Comparison of ENCODE assay signal across 2 cellular contexts in the genomic region with DNA sequence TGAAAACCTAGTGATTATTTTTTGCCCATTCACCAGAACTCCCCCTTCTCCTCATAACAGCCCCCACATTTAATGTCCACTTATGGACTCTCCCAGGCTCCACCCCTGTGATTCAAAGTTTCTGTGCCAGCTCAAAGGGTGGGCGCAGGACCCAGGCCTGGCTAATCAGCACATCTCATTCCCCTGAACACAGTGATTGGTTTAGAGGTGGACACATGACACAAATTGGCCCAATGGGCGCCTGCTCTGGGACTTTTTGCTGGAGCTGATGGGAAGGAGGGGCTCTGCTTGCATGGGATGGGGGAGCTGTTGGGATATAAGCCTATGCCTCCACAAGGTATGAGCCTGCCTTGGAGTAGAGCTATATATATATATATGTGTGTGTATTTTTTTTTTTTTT.
TF ChIP-seq lines count a peak whose summit lies in the region.

No MANE protein-coding gene starts in this region.

TF ChIP-seq in HepG2, 621 proteins besides CTCF, POLR2A, EP300 and RAD21:
- TF ChIP-seq ZNF776 (CRISPR knock-in tag; IDR thresholded peaks at IDR 0.05), result no peak
- TF ChIP-seq NFYB (CRISPR knock-in tag; IDR thresholded peaks at IDR 0.05), result peak; percentile 49; the same call in 1 of the 2 replicates
- no peak for TF ChIP-seq IRX3 (CRISPR knock-in tag; IDR thresholded peaks at IDR 0.05; ENCODE audit: borderline replicate concordance, low read depth)
- no peak for TF ChIP-seq ZNF790 (CRISPR knock-in tag; IDR thresholded peaks at IDR 0.05; ENCODE audit: borderline replicate concordance)
- no peak for TF ChIP-seq SRY (CRISPR knock-in tag; IDR thresholded peaks at IDR 0.05)
- no peak for TF ChIP-seq PITX1 (CRISPR knock-in tag; IDR thresholded peaks at IDR 0.05)
- no peak for TF ChIP-seq KAT2B (IDR thresholded peaks at IDR 0.05; ENCODE audit: borderline replicate concordance, low read depth, low read length)

TF ChIP-seq in WTC11, 78 proteins besides CTCF, POLR2A, EP300 and RAD21:
- TF ChIP-seq, protein P1, sequence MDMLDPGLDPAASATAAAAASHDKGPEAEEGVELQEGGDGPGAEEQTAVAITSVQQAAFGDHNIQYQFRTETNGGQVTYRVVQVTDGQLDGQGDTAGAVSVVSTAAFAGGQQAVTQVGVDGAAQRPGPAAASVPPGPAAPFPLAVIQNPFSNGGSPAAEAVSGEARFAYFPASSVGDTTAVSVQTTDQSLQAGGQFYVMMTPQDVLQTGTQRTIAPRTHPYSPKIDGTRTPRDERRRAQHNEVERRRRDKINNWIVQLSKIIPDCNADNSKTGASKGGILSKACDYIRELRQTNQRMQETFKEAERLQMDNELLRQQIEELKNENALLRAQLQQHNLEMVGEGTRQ (CRISPR knock-in tag; IDR thresholded peaks at IDR 0.05), result peak; percentile 54; the same call in 1 of the 2 replicates
- TF ChIP-seq KAT7 (CRISPR knock-in tag; IDR thresholded peaks at IDR 0.05; ENCODE audit: borderline replicate concordance), result no peak
- TF ChIP-seq, protein P2, sequence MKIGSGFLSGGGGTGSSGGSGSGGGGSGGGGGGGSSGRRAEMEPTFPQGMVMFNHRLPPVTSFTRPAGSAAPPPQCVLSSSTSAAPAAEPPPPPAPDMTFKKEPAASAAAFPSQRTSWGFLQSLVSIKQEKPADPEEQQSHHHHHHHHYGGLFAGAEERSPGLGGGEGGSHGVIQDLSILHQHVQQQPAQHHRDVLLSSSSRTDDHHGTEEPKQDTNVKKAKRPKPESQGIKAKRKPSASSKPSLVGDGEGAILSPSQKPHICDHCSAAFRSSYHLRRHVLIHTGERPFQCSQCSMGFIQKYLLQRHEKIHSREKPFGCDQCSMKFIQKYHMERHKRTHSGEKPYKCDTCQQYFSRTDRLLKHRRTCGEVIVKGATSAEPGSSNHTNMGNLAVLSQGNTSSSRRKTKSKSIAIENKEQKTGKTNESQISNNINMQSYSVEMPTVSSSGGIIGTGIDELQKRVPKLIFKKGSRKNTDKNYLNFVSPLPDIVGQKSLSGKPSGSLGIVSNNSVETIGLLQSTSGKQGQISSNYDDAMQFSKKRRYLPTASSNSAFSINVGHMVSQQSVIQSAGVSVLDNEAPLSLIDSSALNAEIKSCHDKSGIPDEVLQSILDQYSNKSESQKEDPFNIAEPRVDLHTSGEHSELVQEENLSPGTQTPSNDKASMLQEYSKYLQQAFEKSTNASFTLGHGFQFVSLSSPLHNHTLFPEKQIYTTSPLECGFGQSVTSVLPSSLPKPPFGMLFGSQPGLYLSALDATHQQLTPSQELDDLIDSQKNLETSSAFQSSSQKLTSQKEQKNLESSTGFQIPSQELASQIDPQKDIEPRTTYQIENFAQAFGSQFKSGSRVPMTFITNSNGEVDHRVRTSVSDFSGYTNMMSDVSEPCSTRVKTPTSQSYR (CRISPR knock-in tag; IDR thresholded peaks at IDR 0.05), result no peak
- TF ChIP-seq, protein P3, sequence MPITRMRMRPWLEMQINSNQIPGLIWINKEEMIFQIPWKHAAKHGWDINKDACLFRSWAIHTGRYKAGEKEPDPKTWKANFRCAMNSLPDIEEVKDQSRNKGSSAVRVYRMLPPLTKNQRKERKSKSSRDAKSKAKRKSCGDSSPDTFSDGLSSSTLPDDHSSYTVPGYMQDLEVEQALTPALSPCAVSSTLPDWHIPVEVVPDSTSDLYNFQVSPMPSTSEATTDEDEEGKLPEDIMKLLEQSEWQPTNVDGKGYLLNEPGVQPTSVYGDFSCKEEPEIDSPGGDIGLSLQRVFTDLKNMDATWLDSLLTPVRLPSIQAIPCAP (CRISPR knock-in tag; IDR thresholded peaks at IDR 0.05), result no peak
